Comparison of ENCODE assay signal across 1 cellular context in genomic region chr18:57422313-57422872, GRCh38.
TF ChIP-seq lines count a peak whose summit lies in the region.

No MANE protein-coding gene starts in this region.

TF ChIP-seq in HepG2, 621 proteins besides CTCF, POLR2A, EP300 and RAD21 (continued from another document and continues in another):
- TF ChIP-seq ZNF710 (CRISPR knock-in tag; IDR thresholded peaks at IDR 0.05; ENCODE audit: borderline replicate concordance) (no peak), WIZ (CRISPR knock-in tag; IDR thresholded peaks at IDR 0.05) (no peak), SP4 (CRISPR knock-in tag; IDR thresholded peaks at IDR 0.05) (no peak), CEBPG (CRISPR knock-in tag; IDR thresholded peaks at IDR 0.05) (0 out of 2 replicates have a peak, but pooled peaks have one; percentile 15), ADNP (CRISPR knock-in tag; IDR thresholded peaks at IDR 0.05) (no peak), SUZ12 (IDR thresholded peaks at IDR 0.05; ENCODE audit: low read depth, low read length) (no peak), PHF5A (CRISPR knock-in tag; IDR thresholded peaks at IDR 0.05; ENCODE audit: low read depth, unreplicated experiment) (no peak), E2F1 (CRISPR knock-in tag; IDR thresholded peaks at IDR 0.05) (no peak), RFX3 (CRISPR knock-in tag; IDR thresholded peaks at IDR 0.05) (no peak), ZNF615 (CRISPR knock-in tag; IDR thresholded peaks at IDR 0.05; ENCODE audit: borderline replicate concordance) (no peak), ZSCAN31 (CRISPR knock-in tag; IDR thresholded peaks at IDR 0.05; ENCODE audit: low read depth) (no peak), ZSCAN20 (CRISPR knock-in tag; IDR thresholded peaks at IDR 0.05; ENCODE audit: borderline replicate concordance) (no peak), ZNF160 (CRISPR knock-in tag; IDR thresholded peaks at IDR 0.05) (0 out of 2 replicates have a peak, but pooled peaks have one; percentile 50), ZBTB25 (CRISPR knock-in tag; IDR thresholded peaks at IDR 0.05) (peak; percentile 50; the same call in 1 of the 2 replicates), PRPF4 (IDR thresholded peaks at IDR 0.05; ENCODE audit: low read depth, low read length, poor library complexity, severe bottlenecking) (no peak), JUN (CRISPR knock-in tag; IDR thresholded peaks at IDR 0.05) (no peak), FOXO1 (CRISPR knock-in tag; IDR thresholded peaks at IDR 0.05) (peak; percentile 65; the same call in 1 of the 2 replicates), ZNF709 (CRISPR knock-in tag; IDR thresholded peaks at IDR 0.05) (no peak), ZNF335 (CRISPR knock-in tag; IDR thresholded peaks at IDR 0.05) (no peak), NCOR1 (IDR thresholded peaks at IDR 0.05; ENCODE audit: borderline replicate concordance, low read length) (0 out of 2 replicates have a peak, but pooled peaks have one; percentile 47), RBAK (CRISPR knock-in tag; IDR thresholded peaks at IDR 0.05) (no peak), KDM5A (IDR thresholded peaks at IDR 0.05; ENCODE audit: borderline replicate concordance, low read length) (no peak), PREB (CRISPR knock-in tag; IDR thresholded peaks at IDR 0.05) (no peak), ONECUT2 (CRISPR knock-in tag; IDR thresholded peaks at IDR 0.05) (no peak), FOXC1 (CRISPR knock-in tag; IDR thresholded peaks at IDR 0.05; ENCODE audit: borderline replicate concordance) (no peak), SIN3B (IDR thresholded peaks at IDR 0.05; ENCODE audit: low read length) (no peak), SKI (IDR thresholded peaks at IDR 0.05; ENCODE audit: partially characterized antibody) (no peak), CSRNP2 (CRISPR knock-in tag; conservative IDR thresholded peaks at IDR 0.05; ENCODE audit: low read depth) (no peak), PRDM4 (CRISPR knock-in tag; IDR thresholded peaks at IDR 0.05; ENCODE audit: borderline replicate concordance) (no peak), CSRNP1 (CRISPR knock-in tag; IDR thresholded peaks at IDR 0.05) (no peak), NKX3-1 (CRISPR knock-in tag; IDR thresholded peaks at IDR 0.05) (no peak), EZH2 (conservative IDR thresholded peaks at IDR 0.05; ENCODE audit: low read depth, low read length) (no peak), ZSCAN9 (CRISPR knock-in tag; IDR thresholded peaks at IDR 0.05; ENCODE audit: borderline replicate concordance) (no peak), ZNF740 (CRISPR knock-in tag; IDR thresholded peaks at IDR 0.05) (no peak), NCOA2 (CRISPR knock-in tag; IDR thresholded peaks at IDR 0.05) (peak; percentile 85), GABPA (IDR thresholded peaks at IDR 0.05; ENCODE audit: low read depth, low read length) (no peak), GABPA (CRISPR knock-in tag; IDR thresholded peaks at IDR 0.05; ENCODE audit: low read depth) (no peak), ZNF282 (IDR thresholded peaks at IDR 0.05; ENCODE audit: partially characterized antibody) (no peak), ZFX (CRISPR knock-in tag; IDR thresholded peaks at IDR 0.05; ENCODE audit: low read depth) (no peak), RORA (CRISPR knock-in tag; IDR thresholded peaks at IDR 0.05) (no peak), GTF2F1 (IDR thresholded peaks at IDR 0.05; ENCODE audit: low read length) (no peak), ZNF34 (CRISPR knock-in tag; IDR thresholded peaks at IDR 0.05; ENCODE audit: borderline replicate concordance) (no peak), NFE2L2 (IDR thresholded peaks at IDR 0.05; ENCODE audit: low read length) (no peak), ZNF451 (CRISPR knock-in tag; IDR thresholded peaks at IDR 0.05) (no peak), ATF2 (CRISPR knock-in tag; IDR thresholded peaks at IDR 0.05) (no peak), SP1 (IDR thresholded peaks at IDR 0.05) (no peak), SP1 (CRISPR knock-in tag; IDR thresholded peaks at IDR 0.05) (no peak), ZNF773 (CRISPR knock-in tag; IDR thresholded peaks at IDR 0.05; ENCODE audit: borderline replicate concordance) (no peak), KMT2B (CRISPR knock-in tag; IDR thresholded peaks at IDR 0.05) (no peak), MEIS2 (CRISPR knock-in tag; IDR thresholded peaks at IDR 0.05) (peak; percentile 89), SAP130 (CRISPR knock-in tag; IDR thresholded peaks at IDR 0.05; ENCODE audit: low read depth) (peak; percentile 82), ZNF569 (CRISPR knock-in tag; IDR thresholded peaks at IDR 0.05; ENCODE audit: borderline replicate concordance) (no peak), ZNF17 (CRISPR knock-in tag; IDR thresholded peaks at IDR 0.05) (no peak), ZNF354B (CRISPR knock-in tag; IDR thresholded peaks at IDR 0.05) (no peak), ZNF44 (CRISPR knock-in tag; IDR thresholded peaks at IDR 0.05) (no peak), GPN1 (CRISPR knock-in tag; IDR thresholded peaks at IDR 0.05; ENCODE audit: borderline replicate concordance) (no peak), ZC3H4 (CRISPR knock-in tag; IDR thresholded peaks at IDR 0.05; ENCODE audit: borderline replicate concordance) (no peak), ZNF770 (CRISPR knock-in tag; IDR thresholded peaks at IDR 0.05) (no peak), SCMH1 (CRISPR knock-in tag; IDR thresholded peaks at IDR 0.05; ENCODE audit: borderline replicate concordance) (no peak), FOXP1 (IDR thresholded peaks at IDR 0.05) (no peak), FOXP1 (CRISPR knock-in tag; IDR thresholded peaks at IDR 0.05) (peak; percentile 69; the same call in 1 of the 2 replicates), MIXL1 (CRISPR knock-in tag; IDR thresholded peaks at IDR 0.05) (peak; percentile 60)
